In genomic region chr13:40176242-40176641, GRCh38 we compare ENCODE assay signal across 1 cellular context.
TF ChIP-seq lines count a peak whose summit lies in the region.

No MANE protein-coding gene starts in this region.

TF ChIP-seq in SK-N-SH, 30 proteins besides CTCF, POLR2A, EP300 and RAD21 (continued from another document):
- TF ChIP-seq RFX5 (IDR thresholded peaks at IDR 0.05; ENCODE audit: low read length) (no peak), USF1 (IDR thresholded peaks at IDR 0.05; ENCODE audit: borderline replicate concordance, low read depth) (no peak), RXRA (IDR thresholded peaks at IDR 0.05; ENCODE audit: borderline replicate concordance, low read depth) (no peak), TEAD4 (IDR thresholded peaks at IDR 0.05; ENCODE audit: borderline replicate concordance, insufficient read depth) (no peak), TAF1 (IDR thresholded peaks at IDR 0.05; ENCODE audit: borderline replicate concordance, low read depth, low read length) (no peak), JUND (IDR thresholded peaks at IDR 0.05) (no peak), GABPA (IDR thresholded peaks at IDR 0.05; ENCODE audit: low read depth) (no peak), TCF12 (IDR thresholded peaks at IDR 0.05) (no peak)
